ENCODE assay signal across 8 cellular contexts in genomic region chr5:84287964-84288363, GRCh38.
DNase-seq lines count a peak whose midpoint lies in the region; ATAC-seq and TF ChIP-seq lines count a peak whose summit lies in the region.

No MANE protein-coding gene starts in this region.

- peak; percentile 44 for DNase-seq in AG09309 (ENCODE audit: low read depth)
- peak; percentile 42 to 53 for DNase-seq in Kasumi-1 (lab: John Stamatoyannopoulos, UW)
- peak; percentile 91 for DNase-seq in choroid plexus epithelial cell (ENCODE audit: low read depth)
- no peak for DNase-seq in NCI-H82 treated with DMSO at 0.1 percent for 48 hours (lab: John Stamatoyannopoulos, UW; ENCODE audit: unreplicated experiment)
- DNase-seq in upper lobe of left lung, result no peak
- no peak for DNase-seq in retina

- H3K4me1 Mint-ChIP-seq in stimulated activated memory B cell treated with anti-CD40 and anti-IgM and Interleukin-4, amounts not matched to agents 10 μg/mL and 1 μg/mL and 100 μg/mL, for 72 hours, result no peaks in the 10 kb centered on the region

- ATAC-seq in GM21723 (IDR thresholded peaks at IDR 0.05; ENCODE audit: unreplicated experiment) (peak; percentile 68), upper lobe of left lung (ENCODE audit: low FRiP score in 2 of 2) (no peak)
- ATAC-seq in stimulated activated memory B cell treated with anti-CD40 and anti-IgM and Interleukin-4, amounts not matched to agents 10 μg/mL and 1 μg/mL and 100 μg/mL, for 72 hours, result no peak

- no peak for TF ChIP-seq POLR2A in upper lobe of left lung (IDR thresholded peaks at IDR 0.05)

- 57 to 66% methylated on average over 4 of the region's 4 CpGs for WGBS in upper lobe of left lung, 2 donors

- no peak overlapping the region for H3K27ac ChIP-seq in upper lobe of left lung

- H3K27me3 Mint-ChIP-seq in stimulated activated memory B cell treated with anti-CD40 and anti-IgM and Interleukin-4, amounts not matched to agents 10 μg/mL and 1 μg/mL and 100 μg/mL, for 72 hours, result no peaks in the 10 kb centered on the region

- no peak for TF ChIP-seq EP300 in upper lobe of left lung (IDR thresholded peaks at IDR 0.05)

- no peaks in the 10 kb centered on the region for H3K27me3 ChIP-seq in upper lobe of left lung

- no peaks in the 10 kb centered on the region for H3K36me3 Mint-ChIP-seq in stimulated activated memory B cell treated with anti-CD40 and anti-IgM and Interleukin-4, amounts not matched to agents 10 μg/mL and 1 μg/mL and 100 μg/mL, for 72 hours

- H3K9me3 ChIP-seq in upper lobe of left lung, result no peaks in the 10 kb centered on the region

- H3K4me3 Mint-ChIP-seq in stimulated activated memory B cell treated with anti-CD40 and anti-IgM and Interleukin-4, amounts not matched to agents 10 μg/mL and 1 μg/mL and 100 μg/mL, for 72 hours, result no peak overlapping the region

- peaks cover 4% of the 10 kb centered on the region for H3K9me3 Mint-ChIP-seq in stimulated activated memory B cell treated with anti-CD40 and anti-IgM and Interleukin-4, amounts not matched to agents 10 μg/mL and 1 μg/mL and 100 μg/mL, for 72 hours

- H3K4me1 ChIP-seq in upper lobe of left lung, result no peaks in the 10 kb centered on the region

- no peaks in the 10 kb centered on the region for H3K36me3 ChIP-seq in upper lobe of left lung

- TF ChIP-seq CTCF in AG09309 (IDR thresholded peaks at IDR 0.05; ENCODE audit: control insufficient read depth, insufficient read depth, low read depth, low read length, missing control alignments), result no peak
- no peak for TF ChIP-seq CTCF in choroid plexus epithelial cell (conservative IDR thresholded peaks at IDR 0.05; ENCODE audit: low read depth, low read length)
- no peak for TF ChIP-seq CTCF in upper lobe of left lung (IDR thresholded peaks at IDR 0.05)

- H3K4me3 ChIP-seq in AG09309 (ENCODE audit: control insufficient read depth, low read depth, low read length), result no peak overlapping the region
- no peak overlapping the region for H3K4me3 ChIP-seq in choroid plexus epithelial cell (ENCODE audit: low read depth, low read length)
- H3K4me3 ChIP-seq in upper lobe of left lung, result no peak overlapping the region

- no peak overlapping the region for H3K27ac Mint-ChIP-seq in stimulated activated memory B cell treated with anti-CD40 and anti-IgM and Interleukin-4, amounts not matched to agents 10 μg/mL and 1 μg/mL and 100 μg/mL, for 72 hours

Comparison
In these comparisons a context has a peak if more than half of its experiments do, and no peak if none do; other contexts are left out.
1. DNase-seq: peak in AG09309 (single experiment), Kasumi-1 (2 of 2) and choroid plexus epithelial cell (single experiment); none in NCI-H82 treated with DMSO at 0.1 percent for 48 hours (single experiment), upper lobe of left lung (0 of 2) and retina (single experiment).